In genomic region chr4:138095378-138095777, GRCh38 we compare ENCODE assay signal across 1 cellular context.
TF ChIP-seq lines count a peak whose summit lies in the region.

No MANE protein-coding gene starts in this region.

TF ChIP-seq in HepG2, 621 proteins besides CTCF, POLR2A, EP300 and RAD21 (continued from another document):
- no peak for TF ChIP-seq TFE3 (CRISPR knock-in tag; IDR thresholded peaks at IDR 0.05)
- TF ChIP-seq SOX6 (IDR thresholded peaks at IDR 0.05): no peak
- TF ChIP-seq SOX6 (CRISPR knock-in tag; IDR thresholded peaks at IDR 0.05): no peak
- TF ChIP-seq SMARCE1 (IDR thresholded peaks at IDR 0.05; ENCODE audit: borderline replicate concordance): no peak
- TF ChIP-seq TFDP1 (CRISPR knock-in tag; IDR thresholded peaks at IDR 0.05; ENCODE audit: borderline replicate concordance): no peak
- TF ChIP-seq MTF1 (CRISPR knock-in tag; IDR thresholded peaks at IDR 0.05): no peak
- no peak for TF ChIP-seq DNMT3B (CRISPR knock-in tag; conservative IDR thresholded peaks at IDR 0.05)
- TF ChIP-seq REL (CRISPR knock-in tag; conservative IDR thresholded peaks at IDR 0.05): no peak
- TF ChIP-seq RXRB (CRISPR knock-in tag; IDR thresholded peaks at IDR 0.05; ENCODE audit: borderline replicate concordance): no peak
